In the genomic region with DNA sequence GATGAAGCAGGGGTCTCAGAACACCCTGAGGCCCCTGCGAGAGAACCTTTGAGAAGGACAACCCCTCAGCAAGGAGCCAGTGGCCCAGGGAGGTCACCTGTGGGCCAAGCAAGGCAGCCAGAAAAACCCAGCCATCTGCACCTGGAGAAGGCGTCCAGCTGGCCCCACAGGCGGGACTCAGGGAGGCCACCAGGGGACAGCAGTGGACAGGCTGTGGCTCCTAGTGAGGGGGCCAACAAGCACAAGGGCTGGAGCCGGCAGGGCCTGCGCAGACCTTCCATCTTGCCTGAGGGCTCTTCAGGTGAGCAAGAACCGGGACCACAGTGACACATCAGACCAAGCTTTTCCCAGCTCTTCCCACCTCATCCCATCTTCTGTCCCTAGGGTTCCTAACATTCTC, we compare ENCODE assay signal across 2 cellular contexts. TPM values are rescaled to one million over a fixed set of nuclear protein-coding genes. Genes with fewer than 3 reads are reported as not detected.
"Had no signal": no experiment of that assay in that cellular context is flagged by ENCODE, and none has a peak within 500 bp of the region (broad histone marks: within the 10 kb centered on the region; RNA-seq: fewer than 3 reads in every experiment).

No MANE protein-coding gene starts in this region.

RNA-seq across cellular contexts. Expression of a gene that starts 10.3 kb away (rescaled TPM):
- total RNA-seq: SJCRH30 had no signal

RNA-seq across cellular contexts. Expression of a gene that starts 38.0 kb away (rescaled TPM):
- total RNA-seq: Right ventricle myocardium inferior, SJCRH30 had no signal

RNA-seq across cellular contexts. Expression of a gene that starts 53.3 kb away (rescaled TPM):
- total RNA-seq: Right ventricle myocardium inferior, SJCRH30 had no signal
